Comparison of ENCODE assay signal across 13 cellular contexts in genomic region chr1:68791800-68792199, GRCh38.
"Had no signal": no experiment of that assay in that cellular context is flagged by ENCODE, and none has a peak within 500 bp of the region (broad histone marks: within the 10 kb centered on the region; RNA-seq: fewer than 3 reads in every experiment).

No MANE protein-coding gene starts in this region.

- H3K4me1 ChIP-seq: colonic mucosa, foreskin keratinocyte, right atrium auricular region, thyroid gland had no signal

- H3K9me3 ChIP-seq: colonic mucosa, right atrium auricular region, thyroid gland had no signal

- H3K27ac ChIP-seq: colonic mucosa, foreskin keratinocyte, right atrium auricular region, thyroid gland, VCaP had no signal

- H3K27me3 ChIP-seq: colonic mucosa, foreskin keratinocyte, right atrium auricular region, thyroid gland had no signal

- DNase-seq: activated CD4-positive, alpha-beta memory T cell treated with anti-CD3 and anti-CD28 coated beads, Interleukin-2, amount 10 ng/mL, durations not matched to agents 7 days and 5 days; activated CD4-positive, alpha-beta T cell treated with anti-CD3 and anti-CD28 coated beads for 36 hours; activated gamma-delta T cell; activated T-cell treated with anti-CD3 and anti-CD28 coated beads, Interleukin-2, amount 50 U/mL, for 48 hours; colonic mucosa; foreskin keratinocyte; glutamatergic neuron; stimulated activated CD4-positive, alpha-beta T cell treated with anti-CD3 and anti-CD28 coated beads, Interleukin-4, amount 100 ng/mL, for 1 hour; stimulated activated naive B cell treated with anti-CD40 and anti-IgM and Interleukin-4, amounts not matched to agents 10 μg/mL and 1 μg/mL and 100 μg/mL, for 72 hours; thyroid gland had no signal

- H3K36me3 ChIP-seq: colonic mucosa, right atrium auricular region, thyroid gland had no signal

- ATAC-seq: activated CD4-positive, alpha-beta T cell treated with anti-CD3 and anti-CD28 coated beads for 36 hours; activated naive CD4-positive, alpha-beta T cell treated with anti-CD3 and anti-CD28 coated beads, Interleukin-2, amount 50 U/mL, for 72 hours; foreskin keratinocyte; stimulated activated naive B cell treated with anti-CD40 and anti-IgM and Interleukin-4, amounts not matched to agents 10 μg/mL and 1 μg/mL and 100 μg/mL, for 72 hours had no signal

- H3K4me3 ChIP-seq: colonic mucosa, right atrium auricular region, thyroid gland had no signal
